Comparison of ENCODE assay signal across 17 cellular contexts in the genomic region with DNA sequence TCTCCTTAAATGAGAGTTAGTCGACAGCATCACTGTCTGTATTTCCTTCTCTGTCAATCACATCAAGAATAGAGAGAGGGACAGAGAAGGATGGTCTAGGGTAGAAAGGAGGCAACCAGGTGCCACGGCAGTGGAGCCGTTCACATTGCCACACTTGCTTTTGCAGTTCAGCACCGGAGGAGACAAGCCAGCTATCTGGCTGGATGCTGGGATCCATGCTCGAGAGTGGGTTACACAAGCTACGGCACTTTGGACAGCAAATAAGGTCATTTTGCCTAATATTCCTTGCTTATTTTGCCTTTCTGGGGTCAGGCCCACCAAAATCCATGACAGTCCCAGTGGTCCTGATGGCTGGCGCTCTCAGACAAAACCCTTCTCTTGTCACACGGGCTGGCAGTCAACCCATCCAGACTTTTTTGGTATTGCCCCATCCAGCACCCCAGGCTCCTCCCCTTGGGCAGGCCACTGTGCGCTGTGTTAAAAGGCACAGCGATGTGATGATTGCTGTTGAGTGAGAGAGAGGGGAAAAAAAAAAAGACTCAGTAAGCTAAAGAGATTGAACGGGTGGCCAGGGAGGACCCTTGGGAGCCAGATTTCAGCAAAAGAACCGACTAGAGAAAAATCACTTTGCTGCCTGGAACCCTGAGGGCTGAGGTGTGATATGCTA. TPM values are rescaled to one million over a fixed set of nuclear protein-coding genes. Genes with fewer than 3 reads are reported as not detected.
DNase-seq lines count a peak whose midpoint lies in the region; ATAC-seq and TF ChIP-seq lines count a peak whose summit lies in the region.
"Had no signal": no experiment of that assay in that cellular context is flagged by ENCODE, and none has a peak within 500 bp of the region (broad histone marks: within the 10 kb centered on the region; RNA-seq: fewer than 3 reads in every experiment).

No MANE protein-coding gene starts in this region.

- H3K9ac ChIP-seq in IMR-90 (ENCODE audit: low read depth, low read length) (no peak overlapping the region), endodermal cell (ENCODE audit: extremely low read depth, low read length, poor library complexity, severe bottlenecking) (no peak overlapping the region)

- no peaks in the 10 kb centered on the region for H4K20me1 ChIP-seq in IMR-90 (ENCODE audit: insufficient read depth, low read length)

- H3K36me3 Mint-ChIP-seq in endodermal cell (ENCODE audit: low read depth) (no peaks in the 10 kb centered on the region), osteocyte (ENCODE audit: unreplicated experiment) (no peaks in the 10 kb centered on the region), Calu3 (ENCODE audit: insufficient read depth, unreplicated experiment) (no peaks in the 10 kb centered on the region)
- no peaks in the 10 kb centered on the region for H3K36me3 Mint-ChIP-seq in activated naive CD4-positive, alpha-beta T cell treated with anti-CD3 and anti-CD28 coated beads for 36 hours (ENCODE audit: low read depth)
- H3K36me3 Mint-ChIP-seq: CD14-positive monocyte had no signal

- H3K27me3 ChIP-seq in IMR-90 (ENCODE audit: control insufficient read depth, insufficient read depth, low read length) (no peaks in the 10 kb centered on the region), endodermal cell (ENCODE audit: control insufficient read depth, insufficient read depth, low read length, poor library complexity, severe bottlenecking) (no peaks in the 10 kb centered on the region), esophagus squamous epithelium (peaks cover 0 to 5% (median 0%) of the 10 kb centered on the region in 4 donors)
- H3K27me3 ChIP-seq: right atrium auricular region had no signal

- H2BK5ac ChIP-seq in IMR-90 (ENCODE audit: low read depth, low read length, poor library complexity, severe bottlenecking) = no peak overlapping the region

- no peak for TF ChIP-seq RAD21 in IMR-90 (IDR thresholded peaks at IDR 0.05; ENCODE audit: low read length)

- no peak overlapping the region for H3K14ac ChIP-seq in IMR-90 (replicated peaks; ENCODE audit: low read depth, low read length)

- H2BK20ac ChIP-seq in IMR-90 (ENCODE audit: low read depth, low read length) = no peak overlapping the region

- H3K56ac ChIP-seq in IMR-90 (ENCODE audit: extremely low read depth, insufficient read depth, low read length) = no peak overlapping the region

- POLR2A ChIA-PET in IMR-90 (lab: Charles Lee; ENCODE audit: unreplicated experiment) = no interaction called here

- H3K27ac ChIP-seq in IMR-90 (ENCODE audit: insufficient read depth, low read length) = no peak overlapping the region
- peak overlapping the region; percentile 50 for H3K27ac ChIP-seq in endodermal cell (ENCODE audit: low read depth, low read length)
- no peak overlapping the region for H3K27ac ChIP-seq in esophagus squamous epithelium
- H3K27ac ChIP-seq: HL-60, right atrium auricular region had no signal

- H3K4me3 ChIP-seq in IMR-90 (ENCODE audit: insufficient read depth, low read depth, low read length) (no peak overlapping the region), endodermal cell (ENCODE audit: low read length) (no peak overlapping the region), esophagus squamous epithelium (no peak overlapping the region), lower leg skin (ENCODE audit: low read depth, poor library complexity, severe bottlenecking) (no peak overlapping the region)
- H3K4me3 ChIP-seq: right atrium auricular region had no signal

- H3K4ac ChIP-seq in IMR-90 (ENCODE audit: low read depth, low read length) = 0 out of 2 replicates have a peak overlapping the region, but pooled peaks have one; percentile 11

- H4K5ac ChIP-seq in IMR-90 (ENCODE audit: low read depth, low read length) = no peak overlapping the region

- no peak overlapping the region for H4K8ac ChIP-seq in IMR-90 (ENCODE audit: low read depth in 2 of 2, low read length in 2 of 2)

- H3K9me3 ChIP-seq in IMR-90 (ENCODE audit: control insufficient read depth, insufficient read depth, low read length) = no peaks in the 10 kb centered on the region
- no peaks in the 10 kb centered on the region for H3K9me3 ChIP-seq in endodermal cell (ENCODE audit: control insufficient read depth, low read length)
- H3K9me3 ChIP-seq in esophagus squamous epithelium = no peaks in the 10 kb centered on the region
- H3K9me3 ChIP-seq: right atrium auricular region had no signal

- no peak overlapping the region for H4K91ac ChIP-seq in IMR-90 (ENCODE audit: insufficient read depth, low read depth, low read length)

- BruUV-seq in IMR-90 (replicated peaks; lab: Mats Ljungman, UMichigan) (no TSS peak), Calu3 (replicated peaks; lab: Mats Ljungman, UMichigan) (no TSS peak)

- H3K27me3 Mint-ChIP-seq in endodermal cell (ENCODE audit: insufficient read depth) (peaks cover 2% of the 10 kb centered on the region), osteocyte (ENCODE audit: unreplicated experiment) (no peaks in the 10 kb centered on the region), Calu3 (ENCODE audit: unreplicated experiment) (peaks cover 29% of the 10 kb centered on the region)
- H3K27me3 Mint-ChIP-seq in activated naive CD4-positive, alpha-beta T cell treated with anti-CD3 and anti-CD28 coated beads for 36 hours (ENCODE audit: low read depth) = no peaks in the 10 kb centered on the region

- no peaks in the 10 kb centered on the region for H3K79me1 ChIP-seq in IMR-90 (ENCODE audit: low read depth in 1 of 2, low read length in 2 of 2)

- no peak for DNase-seq in IMR-90
- DNase-seq in NCI-H2171 (lab: John Stamatoyannopoulos, UW) = peak; percentile 44
- peak; percentile 66 for DNase-seq in endodermal cell
- DNase-seq in osteocyte (ENCODE audit: extremely low spot score, unreplicated experiment) = no peak
- no peak for DNase-seq in esophagus squamous epithelium (lab: John Stamatoyannopoulos, UW)
- DNase-seq in Calu3 = no peak
- no peak for DNase-seq in lower leg skin (ENCODE audit: low spot score in 2 of 2)
- DNase-seq in activated naive CD4-positive, alpha-beta T cell treated with anti-CD3 and anti-CD28 coated beads for 36 hours = no peak
- DNase-seq: activated CD4-positive, alpha-beta T cell treated with anti-CD3 and anti-CD28 coated beads for 48 hours; erythroblast; hypothalamus had no signal

- H3K36me3 ChIP-seq in IMR-90 (ENCODE audit: control insufficient read depth, insufficient read depth, low read length) = no peaks in the 10 kb centered on the region
- no peaks in the 10 kb centered on the region for H3K36me3 ChIP-seq in endodermal cell (ENCODE audit: control insufficient read depth, insufficient read depth, low read length)
- no peaks in the 10 kb centered on the region for H3K36me3 ChIP-seq in esophagus squamous epithelium
- H3K36me3 ChIP-seq: right atrium auricular region had no signal

- no peak overlapping the region for H3K4me3 Mint-ChIP-seq in endodermal cell
- no peak overlapping the region for H3K4me3 Mint-ChIP-seq in osteocyte (ENCODE audit: unreplicated experiment)
- H3K4me3 Mint-ChIP-seq in Calu3 (ENCODE audit: low read depth, unreplicated experiment) = no peak overlapping the region
- no peak overlapping the region for H3K4me3 Mint-ChIP-seq in activated naive CD4-positive, alpha-beta T cell treated with anti-CD3 and anti-CD28 coated beads for 36 hours
- H3K4me3 Mint-ChIP-seq: CD14-positive monocyte; T-helper 1 cell treated with Interleukin-12 subunit alpha and Interleukin-12 subunit beta and Interleukin-4 antibody, amounts not matched to agents 30 μg/mL and 1 μg/mL, for 36 hours had no signal

- CTCF ChIA-PET in IMR-90 (lab: Yijun Ruan, JAX) = interaction anchor here (0.6 kb wide), 1 partner anchor 106 kb away, joined by 4 read pairs; no protein-coding TSS in a partner anchor
- CTCF ChIA-PET in Calu3 (lab: Charles Lee) = no interaction called here
- CTCF ChIA-PET in activated naive CD4-positive, alpha-beta T cell treated with anti-CD3 and anti-CD28 coated beads for 36 hours (lab: Charles Lee) = no interaction called here

- TF ChIP-seq CTCF in IMR-90 (conservative IDR thresholded peaks at IDR 0.05; ENCODE audit: low read depth, low read length) = no peak
- no peak for TF ChIP-seq CTCF in endodermal cell (conservative IDR thresholded peaks at IDR 0.05)
- TF ChIP-seq CTCF in osteocyte (IDR thresholded peaks at IDR 0.05) = no peak
- no peak for TF ChIP-seq CTCF in esophagus squamous epithelium (IDR thresholded peaks at IDR 0.05)
- TF ChIP-seq CTCF in Calu3 (IDR thresholded peaks at IDR 0.05; ENCODE audit: unreplicated experiment) = no peak
- TF ChIP-seq CTCF in lower leg skin (IDR thresholded peaks at IDR 0.05) = no peak

- H3K4me1 Mint-ChIP-seq in endodermal cell (peaks cover 40% of the 10 kb centered on the region), osteocyte (ENCODE audit: unreplicated experiment) (peaks cover 80% of the 10 kb centered on the region), Calu3 (ENCODE audit: low read depth, unreplicated experiment) (no peaks in the 10 kb centered on the region)
- H3K4me1 Mint-ChIP-seq in activated naive CD4-positive, alpha-beta T cell treated with anti-CD3 and anti-CD28 coated beads for 36 hours (ENCODE audit: low read depth) = peaks cover 47% of the 10 kb centered on the region

- no peak overlapping the region for H2AK9ac ChIP-seq in IMR-90 (replicated peaks; ENCODE audit: low read depth, low read length, poor library complexity)

- 68% methylated on average over 8 of the region's 12 CpGs; no CpG with 5 or more reads in 1 of the 2 experiments for WGBS in IMR-90 (ENCODE audit: extremely low coverage in 2 of 2, insufficient read length in 1 of 2), 2 experiments
- WGBS in endodermal cell (ENCODE audit: insufficient coverage in 1 of 2, insufficient read length in 1 of 2), 2 experiments = 77 to 78% methylated on average over 7 to 12 of the region's 12 CpGs
- 81 to 85% methylated on average over 11 to 12 of the region's 12 CpGs for WGBS in esophagus squamous epithelium, 2 donors
- WGBS in lower leg skin, 2 donors = 62 to 64% methylated on average over 12 of the region's 12 CpGs

- no peak overlapping the region for H3K4me2 ChIP-seq in IMR-90 (ENCODE audit: low read depth, low read length)

- in situ Hi-C loops in IMR-90 (cut with MboI; ENCODE audit: low sequenced_read_pairs) = no loop called here

- no peak for TF ChIP-seq POLR2A in IMR-90 (IDR thresholded peaks at IDR 0.05; ENCODE audit: low read depth, low read length)
- no peak for TF ChIP-seq POLR2A in esophagus squamous epithelium (IDR thresholded peaks at IDR 0.05)
- TF ChIP-seq POLR2A in lower leg skin (IDR thresholded peaks at IDR 0.05) = no peak

- intact Hi-C loops in IMR-90 (cut with micrococcal nuclease) (loop anchor here (5.0 kb wide), 1 partner anchor 167 kb away; the partner anchor contains the start of gene CEP41), esophagus squamous epithelium (cut with DNase I) (no loop called here), Calu3 (cut with micrococcal nuclease; ENCODE audit: unreplicated experiment) (no loop called here), lower leg skin (cut with DNase I; ENCODE audit: low total_unique reads) (no loop called here)
- intact Hi-C loops in activated naive CD4-positive, alpha-beta T cell treated with anti-CD3 and anti-CD28 coated beads for 36 hours (cut with micrococcal nuclease) = loop anchor here (5.0 to 10.0 kb wide), 2 partner anchors 760 to 838 kb away; no protein-coding TSS in a partner anchor

- peaks cover 16% of the 10 kb centered on the region for H3K4me1 ChIP-seq in IMR-90 (ENCODE audit: control insufficient read depth, insufficient read depth, low read length)
- H3K4me1 ChIP-seq in endodermal cell (ENCODE audit: control insufficient read depth, insufficient read depth, low read length) = peaks cover 11% of the 10 kb centered on the region
- H3K4me1 ChIP-seq in esophagus squamous epithelium = peaks cover 7 to 28% (median 9%) of the 10 kb centered on the region in 3 donors

- H2BK120ac ChIP-seq in IMR-90 (ENCODE audit: low read depth, low read length) = no peak overlapping the region

- H3K9me1 ChIP-seq in IMR-90 (ENCODE audit: insufficient read depth, low read length) = no peaks in the 10 kb centered on the region; the same call in 1 of the 2 replicates

- peak overlapping the region; percentile 66; the same call in 1 of the 2 replicates for H2AK5ac ChIP-seq in IMR-90 (ENCODE audit: low read depth, low read length)

- no peak overlapping the region for H2AFZ ChIP-seq in IMR-90 (replicated peaks; ENCODE audit: low read length, poor library complexity)

- H2BK15ac ChIP-seq in IMR-90 (ENCODE audit: low read depth, low read length) = no peak overlapping the region

- H3K23ac ChIP-seq in IMR-90 (ENCODE audit: low read depth, low read length) = no peak overlapping the region

- ATAC-seq in IMR-90 (ENCODE audit: low read depth) = no peak

- H3K18ac ChIP-seq in IMR-90 (ENCODE audit: low read depth, low read length) = no peak overlapping the region

- dilution Hi-C loops in IMR-90 (cut with HindIII; ENCODE audit: low sequenced_read_pairs, unreplicated experiment) = no loop called here

- H3K27ac Mint-ChIP-seq in endodermal cell = no peak overlapping the region
- peak overlapping the region; percentile 0 for H3K27ac Mint-ChIP-seq in osteocyte (ENCODE audit: unreplicated experiment)
- no peak overlapping the region for H3K27ac Mint-ChIP-seq in Calu3 (ENCODE audit: unreplicated experiment)
- no peak overlapping the region for H3K27ac Mint-ChIP-seq in activated naive CD4-positive, alpha-beta T cell treated with anti-CD3 and anti-CD28 coated beads for 36 hours
- H3K27ac Mint-ChIP-seq: CD14-positive monocyte; T-helper 1 cell treated with Interleukin-12 subunit alpha and Interleukin-12 subunit beta and Interleukin-4 antibody, amounts not matched to agents 30 μg/mL and 1 μg/mL, for 36 hours had no signal

- H3K9me3 Mint-ChIP-seq in endodermal cell (no peaks in the 10 kb centered on the region), osteocyte (ENCODE audit: unreplicated experiment) (no peaks in the 10 kb centered on the region), Calu3 (ENCODE audit: low read depth, unreplicated experiment) (no peaks in the 10 kb centered on the region)
- H3K9me3 Mint-ChIP-seq in activated naive CD4-positive, alpha-beta T cell treated with anti-CD3 and anti-CD28 coated beads for 36 hours = no peaks in the 10 kb centered on the region
- H3K9me3 Mint-ChIP-seq: T-helper 1 cell treated with Interleukin-12 subunit alpha and Interleukin-12 subunit beta and Interleukin-4 antibody, amounts not matched to agents 30 μg/mL and 1 μg/mL, for 36 hours had no signal

RNA-seq across cellular contexts. Expression of gene CPA2, which starts 8.5 kb away (rescaled TPM):
- total RNA-seq in IMR-90 (2012; rRNA removed) = not detected in 2 replicates
- 0.05 TPM in 1 of 2 replicates, not detected in the other for polyA plus RNA-seq in IMR-90 (2012; rRNA removed)
- 0.14 TPM in 1 of 2 replicates, not detected in the other for polyA plus RNA-seq in IMR-90 (2012; cell fraction: cytosol; rRNA removed)
- polyA plus RNA-seq in IMR-90 (2012; cell fraction: nucleus; rRNA removed; ENCODE audit: low replicate concordance) = not detected in 2 replicates
- under 1 TPM; 0.40 to 0.66 TPM for total RNA-seq in endodermal cell
- 0.75 TPM for polyA plus RNA-seq in endodermal cell (2013, experiment 1 of 2)
- 0.79 TPM for polyA plus RNA-seq in endodermal cell (2013, experiment 2 of 2)
- total RNA-seq in osteocyte = not detected in 2 replicates
- total RNA-seq in esophagus squamous epithelium = not detected
- not detected in 2 replicates for total RNA-seq in Calu3 (2022)
- total RNA-seq in lower leg skin = under 1 TPM in 1 of 4 donors, not detected in 3; 0.16 TPM
- not detected for total RNA-seq in activated naive CD4-positive, alpha-beta T cell treated with anti-CD3 and anti-CD28 coated beads for 36 hours
- total RNA-seq: cardiac septum, right atrium auricular region, subcutaneous adipose tissue had no signal
- polyA plus RNA-seq: CD14-positive monocyte had no signal

RNA-seq across cellular contexts. Expression of gene CPA4, which starts 17.8 kb away (rescaled TPM):
- 365 and 382 TPM in 2 replicates for total RNA-seq in IMR-90 (2012; rRNA removed)
- 287 and 316 TPM in 2 replicates for polyA plus RNA-seq in IMR-90 (2012; rRNA removed)
- 231 and 233 TPM in 2 replicates for polyA plus RNA-seq in IMR-90 (2012; cell fraction: cytosol; rRNA removed)
- polyA plus RNA-seq in IMR-90 (2012; cell fraction: nucleus; rRNA removed; ENCODE audit: low replicate concordance) = 693 and 899 TPM in 2 replicates
- total RNA-seq in endodermal cell = not detected
- 0.78 TPM for polyA plus RNA-seq in endodermal cell (2013, experiment 1 of 2)
- 0.37 TPM for polyA plus RNA-seq in endodermal cell (2013, experiment 2 of 2)
- 23.6 and 24.7 TPM in 2 replicates for total RNA-seq in osteocyte
- 10 to 100 TPM in 2 of 4 donors, 1 to 10 TPM in 2; 5.3 to 12.3 (median 9.6) TPM for total RNA-seq in esophagus squamous epithelium
- not detected in 2 replicates for total RNA-seq in Calu3 (2022)
- 100 to 1,000 TPM in 1 of 4 donors, 10 to 100 TPM in 3; 44.4 to 107 (median 66.1) TPM for total RNA-seq in lower leg skin
- not detected for total RNA-seq in activated naive CD4-positive, alpha-beta T cell treated with anti-CD3 and anti-CD28 coated beads for 36 hours
- polyA plus RNA-seq: CD14-positive monocyte had no signal

Comparison
In these comparisons a context has a peak if more than half of its experiments do, and no peak if none do; other contexts are left out.
1. DNase-seq: peak in NCI-H2171 (single experiment) and endodermal cell (single experiment); none in IMR-90 (single experiment), osteocyte (single experiment), esophagus squamous epithelium (single experiment), Calu3 (single experiment), lower leg skin (0 of 2) and activated naive CD4-positive, alpha-beta T cell treated with anti-CD3 and anti-CD28 coated beads for 36 hours (single experiment).
2. intact Hi-C loops: an anchor here in IMR-90 (5.0 kb wide) and activated naive CD4-positive, alpha-beta T cell treated with anti-CD3 and anti-CD28 coated beads for 36 hours (5.0 to 10.0 kb wide); none called in esophagus squamous epithelium, Calu3 and lower leg skin.